20 cellular contexts compared by ENCODE assay signal in the genomic region with DNA sequence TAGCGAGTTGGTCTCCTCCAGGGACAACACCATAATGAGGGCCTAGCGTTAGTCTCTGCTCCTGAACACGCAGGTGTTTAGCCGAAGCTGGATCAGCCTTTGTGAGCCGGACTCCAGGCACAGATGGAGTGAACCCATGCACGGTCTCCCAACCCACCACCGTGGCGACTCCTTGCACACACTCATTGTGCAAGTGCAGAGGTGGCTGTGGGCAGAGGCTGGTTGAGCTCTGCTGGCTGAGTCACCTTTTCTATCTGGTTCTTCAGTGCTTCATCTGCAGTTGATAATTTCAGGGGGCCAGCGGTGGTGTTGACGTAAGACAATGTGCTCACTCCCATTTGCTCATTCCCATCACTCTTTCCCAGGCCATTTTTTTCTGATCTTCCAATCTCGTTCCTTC. TPM values are rescaled to one million over a fixed set of nuclear protein-coding genes. Genes with fewer than 3 reads are reported as not detected.
DNase-seq lines count a peak whose midpoint lies in the region; ATAC-seq and TF ChIP-seq lines count a peak whose summit lies in the region.
"Had no signal": no experiment of that assay in that cellular context is flagged by ENCODE, and none has a peak within 500 bp of the region (broad histone marks: within the 10 kb centered on the region; RNA-seq: fewer than 3 reads in every experiment).

No MANE protein-coding gene starts in this region.

- no peaks in the 10 kb centered on the region for H3K4me1 Mint-ChIP-seq in activated naive CD8-positive, alpha-beta T cell treated with anti-CD3 and anti-CD28 coated beads, Interleukin-2, amount 50 U/mL, for 24 hours
- H3K4me1 Mint-ChIP-seq in activated naive CD8-positive, alpha-beta T cell treated with anti-CD3 and anti-CD28 coated beads for 36 hours: no peaks in the 10 kb centered on the region
- H3K4me1 Mint-ChIP-seq: CD8-positive, alpha-beta memory T cell; H9 had no signal

- peak; percentile 46 for ATAC-seq in activated naive CD8-positive, alpha-beta T cell treated with anti-CD3 and anti-CD28 coated beads, Interleukin-2, amount 50 U/mL, for 24 hours

- no peaks in the 10 kb centered on the region for H3K36me3 Mint-ChIP-seq in activated naive CD8-positive, alpha-beta T cell treated with anti-CD3 and anti-CD28 coated beads, Interleukin-2, amount 50 U/mL, for 24 hours (ENCODE audit: low read depth)
- H3K36me3 Mint-ChIP-seq in activated naive CD8-positive, alpha-beta T cell treated with anti-CD3 and anti-CD28 coated beads for 36 hours: no peaks in the 10 kb centered on the region
- H3K36me3 Mint-ChIP-seq: CD8-positive, alpha-beta memory T cell had no signal

- H3K27ac Mint-ChIP-seq in activated naive CD8-positive, alpha-beta T cell treated with anti-CD3 and anti-CD28 coated beads, Interleukin-2, amount 50 U/mL, for 24 hours: no peak overlapping the region
- H3K27ac Mint-ChIP-seq in activated naive CD8-positive, alpha-beta T cell treated with anti-CD3 and anti-CD28 coated beads for 36 hours: no peak overlapping the region
- H3K27ac Mint-ChIP-seq: CD8-positive, alpha-beta memory T cell; H9 had no signal

- H3K4me3 ChIP-seq in NB4 (ENCODE audit: low read depth, low read length): no peak overlapping the region
- H3K4me3 ChIP-seq: GM23248 had no signal

- H3K9me3 Mint-ChIP-seq in activated naive CD8-positive, alpha-beta T cell treated with anti-CD3 and anti-CD28 coated beads, Interleukin-2, amount 50 U/mL, for 24 hours: peaks cover 3% of the 10 kb centered on the region
- peaks cover 2% of the 10 kb centered on the region for H3K9me3 Mint-ChIP-seq in activated naive CD8-positive, alpha-beta T cell treated with anti-CD3 and anti-CD28 coated beads for 36 hours

- DNase-seq in activated CD4-positive, alpha-beta T cell treated with anti-CD3 and anti-CD28 coated beads for 48 hours: peak; percentile 16
- no peak for DNase-seq in activated CD4-positive, alpha-beta T cell treated with anti-CD3 and anti-CD28 coated beads for 4 hours
- DNase-seq in activated naive CD8-positive, alpha-beta T cell treated with anti-CD3 and anti-CD28 coated beads, Interleukin-2, amount 50 U/mL, for 24 hours: peak; percentile 6
- DNase-seq in activated naive CD8-positive, alpha-beta T cell treated with anti-CD3 and anti-CD28 coated beads for 36 hours: no peak
- DNase-seq in NB4 (ENCODE audit: low read depth): peak; percentile 58
- peak; percentile 40 for DNase-seq in stimulated activated CD8-positive, alpha-beta memory T cell treated with anti-CD3 and anti-CD28 coated beads, Interleukin-4, amount 100 ng/mL, for 48 hours
- no peak for DNase-seq in NOMO-1 (lab: John Stamatoyannopoulos, UW; ENCODE audit: unreplicated experiment in 2 of 2)
- no peak for DNase-seq in HuH-7.5 (ENCODE audit: low spot score)
- DNase-seq: Calu3; CD8-positive, alpha-beta memory T cell; DMS153; GM23248; H9; KG1; NCI-H1694 treated with DMSO at 0.1 percent for 48 hours; NCI-H2081 treated with DMSO at 0.1 percent for 48 hours; NCI-H446 treated with DMSO at 0.1 percent for 48 hours; NCI-H526 treated with DMSO at 0.1 percent for 48 hours; SHP77 had no signal

- peaks cover 40% of the 10 kb centered on the region for H3K27me3 Mint-ChIP-seq in activated naive CD8-positive, alpha-beta T cell treated with anti-CD3 and anti-CD28 coated beads, Interleukin-2, amount 50 U/mL, for 24 hours
- peaks cover 21% of the 10 kb centered on the region for H3K27me3 Mint-ChIP-seq in activated naive CD8-positive, alpha-beta T cell treated with anti-CD3 and anti-CD28 coated beads for 36 hours

- no peak for TF ChIP-seq POLR2A in NB4 (IDR thresholded peaks at IDR 0.05; ENCODE audit: extremely low read depth, insufficient read length)

- TF ChIP-seq CTCF in NB4 (IDR thresholded peaks at IDR 0.05; ENCODE audit: low read depth, low read length): no peak

- H3K4me3 Mint-ChIP-seq in activated naive CD8-positive, alpha-beta T cell treated with anti-CD3 and anti-CD28 coated beads, Interleukin-2, amount 50 U/mL, for 24 hours: no peak overlapping the region
- H3K4me3 Mint-ChIP-seq in activated naive CD8-positive, alpha-beta T cell treated with anti-CD3 and anti-CD28 coated beads for 36 hours: no peak overlapping the region
- H3K4me3 Mint-ChIP-seq: CD8-positive, alpha-beta memory T cell; H9 had no signal

RNA-seq across cellular contexts. Expression of gene SLC22A11, which starts 36.8 kb away (rescaled TPM):
- total RNA-seq in activated naive CD8-positive, alpha-beta T cell treated with anti-CD3 and anti-CD28 coated beads for 36 hours: not detected
- total RNA-seq: Calu3; CD8-positive, alpha-beta memory T cell; Daoy; GM23248; H9 had no signal

Comparison
In these comparisons a context has a peak if more than half of its experiments do, and no peak if none do; other contexts are left out.
1. DNase-seq: peak in activated CD4-positive, alpha-beta T cell treated with anti-CD3 and anti-CD28 coated beads for 48 hours (single experiment), activated naive CD8-positive, alpha-beta T cell treated with anti-CD3 and anti-CD28 coated beads, Interleukin-2, amount 50 U/mL, for 24 hours (single experiment), NB4 (single experiment) and stimulated activated CD8-positive, alpha-beta memory T cell treated with anti-CD3 and anti-CD28 coated beads, Interleukin-4, amount 100 ng/mL, for 48 hours (single experiment); none in activated CD4-positive, alpha-beta T cell treated with anti-CD3 and anti-CD28 coated beads for 4 hours (0 of 2), activated naive CD8-positive, alpha-beta T cell treated with anti-CD3 and anti-CD28 coated beads for 36 hours (single experiment), NOMO-1 (0 of 2) and HuH-7.5 (single experiment).